In genomic region chr20:31738729-31739549, GRCh38 we compare ENCODE assay signal across 8 cellular contexts. TPM values are rescaled to one million over a fixed set of nuclear protein-coding genes. Genes with fewer than 3 reads are reported as not detected.
DNase-seq lines count a peak whose midpoint lies in the region; ATAC-seq and TF ChIP-seq lines count a peak whose summit lies in the region.

Gene TPX2, plus strand, starts transcription at chr20:31739290. Its CDS starts 18,187 bp downstream, at chr20:31757477.

- H3K27me3 ChIP-seq in psoas muscle (ENCODE audit: insufficient read depth in 3 of 3, low read length in 2 of 3) (no peaks in the 10 kb centered on the region), aorta (ENCODE audit: control insufficient read depth in 1 of 2, insufficient read depth in 2 of 2, low read length in 1 of 2) (no peaks in the 10 kb centered on the region)

- H3K4me3 ChIP-seq in psoas muscle (peak within 1 kb of the TSS; percentile 79), aorta (ENCODE audit: low read length in 2 of 2) (peak within 1 kb of the TSS; percentile 57 to 86)

- H3K36me3 ChIP-seq in psoas muscle (ENCODE audit: insufficient read depth in 1 of 2, low read depth in 1 of 2) (no peaks in the 10 kb centered on the region), aorta (ENCODE audit: control insufficient read depth in 1 of 2, insufficient read depth in 2 of 2, low read length in 1 of 2) (no peaks in the 10 kb centered on the region)

- H3K4me1 ChIP-seq in psoas muscle = peaks cover 10% of the 10 kb centered on the region
- no peaks in the 10 kb centered on the region for H3K4me1 ChIP-seq in aorta (ENCODE audit: control insufficient read depth in 1 of 2, insufficient read depth in 2 of 2, low read length in 2 of 2)

- intact Hi-C loops in T-helper 1 cell treated with Interleukin-12 subunit alpha and Interleukin-12 subunit beta and Interleukin-4 antibody, amounts not matched to agents 30 ng/mL and 1 ng/mL, for 36 hours (cut with micrococcal nuclease) = loop anchor here (1.0 to 5.0 kb wide), 5 partner anchors 16 to 167 kb away; no protein-coding TSS in a partner anchor
- intact Hi-C loops in left ventricle myocardium superior (cut with micrococcal nuclease) (no loop called here), psoas muscle (cut with DNase I) (loop anchor here in 1 of 2 donors (10.0 kb wide), 1 partner anchor 206 kb away; no protein-coding TSS in a partner anchor), aorta (cut with DNase I) (loop anchor here (5.0 to 10.0 kb wide), 2 partner anchors 78 to 86 kb away; partner anchors contain the start of gene MYLK2 (in 1 of the 2))

- H3K9me3 ChIP-seq in psoas muscle (no peaks in the 10 kb centered on the region), aorta (ENCODE audit: control insufficient read depth, low read length) (no peaks in the 10 kb centered on the region)

- DNase-seq in NCI-H1694 (lab: John Stamatoyannopoulos, UW) (peak; percentile 97), left ventricle myocardium superior (peak; percentile 94), psoas muscle (peak; percentile 94 to 96), aorta (peak; percentile 96 to 97)

- H3K27ac ChIP-seq in angular gyrus (ENCODE audit: low read depth, low read length) (peak within 1 kb of the TSS; percentile 17), psoas muscle (peak within 1 kb of the TSS; percentile 86), aorta (ENCODE audit: low read depth in 1 of 2, low read length in 2 of 2) (peak within 1 kb of the TSS; percentile 34 to 48)

- ATAC-seq in GM18498 (IDR thresholded peaks at IDR 0.05; ENCODE audit: unreplicated experiment) (peak; percentile 97), HG02885 (IDR thresholded peaks at IDR 0.05; ENCODE audit: poor library complexity, unreplicated experiment) (peak; percentile 98), left ventricle myocardium superior (peak; percentile 100), psoas muscle (peak; percentile 99 to 100 (median 100)), aorta (ENCODE audit: low FRiP score) (peak; percentile 99)

- TF ChIP-seq CTCF in psoas muscle (IDR thresholded peaks at IDR 0.05) = no peak

- WGBS in psoas muscle, 3 donors = 0 to 1% (median 1%) methylated on average over 54 of the region's 54 CpGs
- 0% methylated on average over 54 of the region's 54 CpGs for WGBS in aorta, 2 donors

RNA-seq across cellular contexts. Expression of gene TPX2, which starts in this region (rescaled TPM):
- 79.9 and 84.3 TPM in 2 replicates for total RNA-seq in T-helper 1 cell treated with Interleukin-12 subunit alpha and Interleukin-12 subunit beta and Interleukin-4 antibody, amounts not matched to agents 30 ng/mL and 1 ng/mL, for 36 hours
- total RNA-seq in left ventricle myocardium superior (0.72 TPM), psoas muscle (1 to 10 TPM in 3 of 4 donors, under 1 TPM in 1; 0.63 to 2.2 (median 1.6) TPM), aorta (1 to 10 TPM in 1 of 2 donors, under 1 TPM in 1; 0.75 to 2.1 TPM)
- polyA plus RNA-seq in psoas muscle (1 to 10 TPM; 2.6 to 8.5 (median 3.4) TPM), aorta (1 to 10 TPM; 1.6 to 5.4 TPM)

Comparison
In these comparisons a context has a peak if more than half of its experiments do, and no peak if none do; other contexts are left out.
1. Peak in every context shown above with its lines: DNase-seq, ATAC-seq, H3K4me3 ChIP-seq and H3K27ac ChIP-seq.
2. RNA of gene TPX2 (total RNA-seq): 79.9 to 84.3 TPM in T-helper 1 cell treated with Interleukin-12 subunit alpha and Interleukin-12 subunit beta and Interleukin-4 antibody, amounts not matched to agents 30 ng/mL and 1 ng/mL, for 36 hours; 0.63 to 2.2 TPM in psoas muscle, 0.75 to 2.1 TPM in aorta and 0.72 TPM in left ventricle myocardium superior (single experiment); every median in the first group is over 10 times any median in the second.
3. Peak in DNase-seq and ATAC-seq in left ventricle myocardium superior; RNA of the gene not detected or under 1 TPM.
4. H3K27ac ChIP-seq: peak in every context shown above with its lines; median percentile 86 in psoas muscle; 41 in aorta; 17 in angular gyrus.